In the genomic region with DNA sequence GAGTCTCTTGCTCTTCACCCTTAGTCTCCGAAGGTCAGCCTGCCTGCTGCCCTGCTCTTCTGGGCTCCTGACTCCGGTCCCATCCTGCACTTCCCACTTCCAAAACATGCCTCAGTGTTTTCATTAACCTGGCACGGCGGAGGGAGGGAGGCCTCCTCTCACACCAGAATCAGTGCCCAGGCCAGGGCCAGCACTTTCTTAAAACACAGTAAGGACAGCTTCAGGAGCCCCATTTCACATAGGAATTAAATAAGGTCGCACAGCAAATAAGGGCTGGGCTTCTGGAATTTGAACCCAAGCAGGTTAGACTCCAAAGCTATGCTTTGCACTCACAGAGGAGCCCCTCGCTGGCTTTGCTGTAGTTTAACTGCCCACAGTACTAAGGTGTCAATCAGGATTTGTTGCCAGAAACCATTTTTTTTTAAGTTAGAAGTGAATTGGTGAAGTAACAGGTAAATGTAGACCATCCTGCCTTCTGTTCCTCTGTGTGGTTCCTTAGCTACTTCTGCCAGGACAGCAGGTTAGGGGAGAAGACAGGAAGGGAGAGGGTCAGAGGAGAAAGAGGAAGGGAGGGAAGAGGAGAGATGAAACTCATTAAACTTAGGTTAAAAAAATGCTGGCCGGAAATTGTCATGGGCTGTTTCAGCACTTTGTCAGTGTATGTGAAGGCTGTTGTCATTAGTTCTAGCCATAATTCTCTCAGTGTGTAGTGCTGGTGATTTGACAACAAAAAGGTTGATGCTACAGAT, we compare ENCODE assay signal across 7 cellular contexts. TPM values are rescaled to one million over a fixed set of nuclear protein-coding genes. Genes with fewer than 3 reads are reported as not detected.
DNase-seq lines count a peak whose midpoint lies in the region; ATAC-seq and TF ChIP-seq lines count a peak whose summit lies in the region.

No MANE protein-coding gene starts in this region.

- H3K14ac ChIP-seq in IMR-90 (replicated peaks; ENCODE audit: low read depth, low read length): no peak overlapping the region

- H3K9me3 Mint-ChIP-seq in activated naive CD8-positive, alpha-beta T cell treated with anti-CD3 and anti-CD28 coated beads for 36 hours: peaks cover 3% of the 10 kb centered on the region
- H3K9me3 Mint-ChIP-seq in stimulated activated naive CD8-positive, alpha-beta T cell treated with anti-CD3 and anti-CD28 coated beads, Interleukin-15, amount 100 ng/mL, for 72 hours: no peaks in the 10 kb centered on the region

- peaks cover 20% of the 10 kb centered on the region for H3K4me1 Mint-ChIP-seq in activated naive CD8-positive, alpha-beta T cell treated with anti-CD3 and anti-CD28 coated beads for 36 hours
- H3K4me1 Mint-ChIP-seq in stimulated activated naive CD8-positive, alpha-beta T cell treated with anti-CD3 and anti-CD28 coated beads, Interleukin-15, amount 100 ng/mL, for 72 hours: peaks cover 56% of the 10 kb centered on the region

- peak overlapping the region in 1 of 2 experiments; percentile 2; a peak in 1 of 4 replicates for H4K8ac ChIP-seq in IMR-90 (ENCODE audit: low read depth in 2 of 2, low read length in 2 of 2)

- BruUV-seq in IMR-90 (replicated peaks; lab: Mats Ljungman, UMichigan): no TSS peak

- H3K4me1 ChIP-seq in IMR-90 (ENCODE audit: control insufficient read depth, insufficient read depth, low read length): peaks cover 22% of the 10 kb centered on the region
- peaks cover 39 to 77% of the 10 kb centered on the region in 2 donors for H3K4me1 ChIP-seq in left lung

- CTCF ChIA-PET in IMR-90 (lab: Yijun Ruan, JAX): no interaction called here

- no peak for ATAC-seq in IMR-90 (ENCODE audit: low read depth)
- no peak for ATAC-seq in left lung
- ATAC-seq in stimulated activated naive CD8-positive, alpha-beta T cell treated with anti-CD3 and anti-CD28 coated beads, Interleukin-15, amount 100 ng/mL, for 72 hours: no peak
- no peak for ATAC-seq in HG03565 (IDR thresholded peaks at IDR 0.05; ENCODE audit: unreplicated experiment)

- peak overlapping the region; percentile 70 for H2AK9ac ChIP-seq in IMR-90 (replicated peaks; ENCODE audit: low read depth, low read length, poor library complexity)

- H2AK5ac ChIP-seq in IMR-90 (ENCODE audit: low read depth, low read length): no peak overlapping the region; the same call in 1 of the 2 replicates

- H2BK5ac ChIP-seq in IMR-90 (ENCODE audit: low read depth, low read length, poor library complexity, severe bottlenecking): no peak overlapping the region

- no peak overlapping the region for H3K27ac ChIP-seq in IMR-90 (ENCODE audit: insufficient read depth, low read length)
- H3K27ac ChIP-seq in left lung: peak overlapping the region; percentile 51 to 84

- no peaks in the 10 kb centered on the region for H4K20me1 ChIP-seq in IMR-90 (ENCODE audit: insufficient read depth, low read length)

- intact Hi-C loops in IMR-90 (cut with micrococcal nuclease): no loop called here
- intact Hi-C loops in left lung (cut with DNase I): no loop called here

- DNase-seq in IMR-90 (no peak), left lung (peak in 1 of 2 donors; percentile 34), activated gamma-delta T cell (lab: John Stamatoyannopoulos, UW) (no peak)
- no peak for DNase-seq in activated naive CD8-positive, alpha-beta T cell treated with anti-CD3 and anti-CD28 coated beads for 36 hours
- DNase-seq in stimulated activated naive CD8-positive, alpha-beta T cell treated with anti-CD3 and anti-CD28 coated beads, Interleukin-15, amount 100 ng/mL, for 72 hours: no peak
- DNase-seq in stimulated activated CD4-positive, alpha-beta T cell treated with anti-CD3 and anti-CD28 coated beads, Interleukin-4, amount 100 ng/mL, for 24 hours: no peak

- peaks cover 11% of the 10 kb centered on the region for H3K9me1 ChIP-seq in IMR-90 (ENCODE audit: insufficient read depth, low read length)

- H3K56ac ChIP-seq in IMR-90 (ENCODE audit: extremely low read depth, insufficient read depth, low read length): no peak overlapping the region

- H2BK20ac ChIP-seq in IMR-90 (ENCODE audit: low read depth, low read length): no peak overlapping the region

- H3K27me3 ChIP-seq in IMR-90 (ENCODE audit: control insufficient read depth, insufficient read depth, low read length): no peaks in the 10 kb centered on the region
- H3K27me3 ChIP-seq in left lung: no peaks in the 10 kb centered on the region

- peaks cover 11 to 27% of the 10 kb centered on the region in 2 experiments; a peak in 3 of 4 replicates for H3K79me1 ChIP-seq in IMR-90 (ENCODE audit: low read depth in 1 of 2, low read length in 2 of 2)

- no peaks in the 10 kb centered on the region for H3K27me3 Mint-ChIP-seq in activated naive CD8-positive, alpha-beta T cell treated with anti-CD3 and anti-CD28 coated beads for 36 hours
- H3K27me3 Mint-ChIP-seq in stimulated activated naive CD8-positive, alpha-beta T cell treated with anti-CD3 and anti-CD28 coated beads, Interleukin-15, amount 100 ng/mL, for 72 hours: peaks cover 8% of the 10 kb centered on the region

- H3K4ac ChIP-seq in IMR-90 (ENCODE audit: low read depth, low read length): peak overlapping the region; percentile 15; the same call in 1 of the 2 replicates

- H2BK15ac ChIP-seq in IMR-90 (ENCODE audit: low read depth, low read length): no peak overlapping the region

- no peak overlapping the region for H2BK120ac ChIP-seq in IMR-90 (ENCODE audit: low read depth, low read length)

- H3K4me3 ChIP-seq in IMR-90 (ENCODE audit: insufficient read depth, low read depth, low read length) (no peak overlapping the region; the same call in 1 of the 2 replicates), left lung (peak overlapping the region; percentile 54 to 75)

- H3K36me3 Mint-ChIP-seq in activated naive CD8-positive, alpha-beta T cell treated with anti-CD3 and anti-CD28 coated beads for 36 hours: peaks cover 11% of the 10 kb centered on the region

- H3K23ac ChIP-seq in IMR-90 (ENCODE audit: low read depth, low read length): peak overlapping the region; percentile 41; the same call in 1 of the 2 replicates

- TF ChIP-seq RAD21 in IMR-90 (IDR thresholded peaks at IDR 0.05; ENCODE audit: low read length): no peak

- dilution Hi-C loops in IMR-90 (cut with HindIII; ENCODE audit: low sequenced_read_pairs, unreplicated experiment): no loop called here

- in situ Hi-C loops in IMR-90 (cut with MboI; ENCODE audit: low sequenced_read_pairs): no loop called here

- peak overlapping the region; percentile 96 for H2AFZ ChIP-seq in IMR-90 (replicated peaks; ENCODE audit: low read length, poor library complexity)

- peak overlapping the region; percentile 81 for H3K4me3 Mint-ChIP-seq in activated naive CD8-positive, alpha-beta T cell treated with anti-CD3 and anti-CD28 coated beads for 36 hours
- peak overlapping the region; percentile 61 to 62 for H3K4me3 Mint-ChIP-seq in stimulated activated naive CD8-positive, alpha-beta T cell treated with anti-CD3 and anti-CD28 coated beads, Interleukin-15, amount 100 ng/mL, for 72 hours

- H3K4me2 ChIP-seq in IMR-90 (ENCODE audit: low read depth, low read length): peak overlapping the region; percentile 97

- no peak overlapping the region for H4K5ac ChIP-seq in IMR-90 (ENCODE audit: low read depth, low read length)

- TF ChIP-seq CTCF in IMR-90 (conservative IDR thresholded peaks at IDR 0.05; ENCODE audit: low read depth, low read length): no peak
- TF ChIP-seq CTCF in left lung (IDR thresholded peaks at IDR 0.05): no peak

- H3K36me3 ChIP-seq in IMR-90 (ENCODE audit: control insufficient read depth, insufficient read depth, low read length): peaks cover 7% of the 10 kb centered on the region; the same call in 1 of the 2 replicates
- H3K36me3 ChIP-seq in left lung: peaks cover 0 to 2% of the 10 kb centered on the region in 2 donors

- POLR2A ChIA-PET in IMR-90 (lab: Charles Lee; ENCODE audit: unreplicated experiment): no interaction called here

- peak overlapping the region; percentile 21 for H3K9ac ChIP-seq in IMR-90 (ENCODE audit: low read depth, low read length)

- TF ChIP-seq POLR2A in IMR-90 (IDR thresholded peaks at IDR 0.05; ENCODE audit: low read depth, low read length): no peak

- H3K9me3 ChIP-seq in IMR-90 (ENCODE audit: control insufficient read depth, insufficient read depth, low read length) (peaks cover 2% of the 10 kb centered on the region; the same call in 1 of the 2 replicates), left lung (no peaks in the 10 kb centered on the region)

- no peak overlapping the region for H4K91ac ChIP-seq in IMR-90 (ENCODE audit: insufficient read depth, low read depth, low read length)

- no peak overlapping the region for H3K18ac ChIP-seq in IMR-90 (ENCODE audit: low read depth, low read length)

- WGBS in IMR-90 (ENCODE audit: extremely low coverage in 2 of 2, insufficient read length in 1 of 2), 2 experiments: 71% methylated on average over 2 of the region's 7 CpGs; no CpG with 5 or more reads in 1 of the 2 experiments

- H3K27ac Mint-ChIP-seq in activated naive CD8-positive, alpha-beta T cell treated with anti-CD3 and anti-CD28 coated beads for 36 hours: no peak overlapping the region
- no peak overlapping the region for H3K27ac Mint-ChIP-seq in stimulated activated naive CD8-positive, alpha-beta T cell treated with anti-CD3 and anti-CD28 coated beads, Interleukin-15, amount 100 ng/mL, for 72 hours

RNA-seq across cellular contexts. Expression of a gene that starts 1.1 kb away (rescaled TPM):
- total RNA-seq in IMR-90 (2012; rRNA removed) (5.9 and 6.1 TPM in 2 replicates), left lung (10 to 100 TPM; 52.2 to 54.7 TPM)
- 8.6 and 10.1 TPM in 2 replicates for polyA plus RNA-seq in IMR-90 (2012; rRNA removed)
- 4.5 and 6.1 TPM in 2 replicates for polyA plus RNA-seq in IMR-90 (2012; cell fraction: cytosol; rRNA removed)
- polyA plus RNA-seq in IMR-90 (2012; cell fraction: nucleus; rRNA removed; ENCODE audit: low replicate concordance): 46.1 and 53.0 TPM in 2 replicates
- total RNA-seq in activated naive CD8-positive, alpha-beta T cell treated with anti-CD3 and anti-CD28 coated beads for 36 hours: 1 to 10 TPM; 5.6 to 6.2 TPM

RNA-seq across cellular contexts. Expression of a gene that starts 18.0 kb away (rescaled TPM):
- total RNA-seq in IMR-90 (2012; rRNA removed) (11.7 and 13.6 TPM in 2 replicates), left lung (10 to 100 TPM; 25.4 to 33.9 TPM)
- polyA plus RNA-seq in IMR-90 (2012; rRNA removed): 19.7 and 30.0 TPM in 2 replicates
- 16.4 and 30.1 TPM in 2 replicates for polyA plus RNA-seq in IMR-90 (2012; cell fraction: cytosol; rRNA removed)
- 18.4 and 24.2 TPM in 2 replicates for polyA plus RNA-seq in IMR-90 (2012; cell fraction: nucleus; rRNA removed; ENCODE audit: low replicate concordance)
- total RNA-seq in activated naive CD8-positive, alpha-beta T cell treated with anti-CD3 and anti-CD28 coated beads for 36 hours: under 1 TPM; 0.12 to 0.49 TPM

RNA-seq across cellular contexts. Expression of a gene that starts 40.1 kb away (rescaled TPM):
- total RNA-seq in IMR-90 (2012; rRNA removed) (12.4 and 18.6 TPM in 2 replicates), left lung (10 to 100 TPM; 19.3 to 24.0 TPM)
- 8.4 and 10.6 TPM in 2 replicates for polyA plus RNA-seq in IMR-90 (2012; rRNA removed)
- 1.7 and 2.4 TPM in 2 replicates for polyA plus RNA-seq in IMR-90 (2012; cell fraction: cytosol; rRNA removed)
- polyA plus RNA-seq in IMR-90 (2012; cell fraction: nucleus; rRNA removed; ENCODE audit: low replicate concordance): 0.39 and 4.0 TPM in 2 replicates
- 10 to 100 TPM; 45.6 to 47.6 TPM for total RNA-seq in activated naive CD8-positive, alpha-beta T cell treated with anti-CD3 and anti-CD28 coated beads for 36 hours

RNA-seq across cellular contexts. Expression of a gene that starts 49.5 kb away (rescaled TPM):
- total RNA-seq in IMR-90 (2012; rRNA removed) (not detected in 2 replicates), left lung (under 1 TPM in 1 of 2 donors, not detected in 1; 0.23 TPM)
- not detected in 2 replicates for polyA plus RNA-seq in IMR-90 (2012; rRNA removed)
- polyA plus RNA-seq in IMR-90 (2012; cell fraction: cytosol; rRNA removed): not detected in 2 replicates
- not detected in 2 replicates for polyA plus RNA-seq in IMR-90 (2012; cell fraction: nucleus; rRNA removed; ENCODE audit: low replicate concordance)
- total RNA-seq in activated naive CD8-positive, alpha-beta T cell treated with anti-CD3 and anti-CD28 coated beads for 36 hours: not detected
